ENCODE assay signal across 22 cellular contexts in the genomic region with DNA sequence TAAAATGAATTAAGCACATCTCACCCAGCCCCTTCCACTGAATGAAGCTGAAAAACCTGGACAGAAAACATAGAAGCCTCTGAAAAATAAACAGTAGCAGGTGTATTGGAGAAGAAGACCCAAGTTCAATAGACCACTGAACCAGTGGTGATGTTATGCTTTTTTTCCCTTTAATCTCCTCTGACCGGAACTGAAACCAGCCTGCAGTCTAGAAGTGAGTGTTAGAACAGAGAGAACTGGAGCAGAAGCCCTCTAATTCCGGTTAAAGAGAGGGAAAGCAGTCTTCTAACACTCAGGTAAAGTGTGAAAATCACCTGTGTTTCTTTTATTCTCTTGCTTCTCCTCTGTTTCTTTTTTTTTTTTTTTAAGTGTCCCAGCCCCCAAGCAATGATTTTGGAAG.
"Had no signal": no experiment of that assay in that cellular context is flagged by ENCODE, and none has a peak within 500 bp of the region (broad histone marks: within the 10 kb centered on the region; RNA-seq: fewer than 3 reads in every experiment).

No MANE protein-coding gene starts in this region.

- DNase-seq: activated CD4-positive, alpha-beta T cell treated with anti-CD3 and anti-CD28 coated beads, Interleukin-2, amount 50 U/mL, for 1 hour; activated CD4-positive, CD25-positive, alpha-beta regulatory T cell treated with anti-CD3 and anti-CD28 coated beads, Interleukin-2, amount 50 U/mL, for 72 hours; cerebellar nuclear complex; cortex of kidney; erythroblast; foreskin melanocyte; head of caudate nucleus; immature natural killer cell; kidney glomerular epithelial cell; left ventricle myocardium superior; naive thymus-derived CD4-positive, alpha-beta T cell; stimulated activated CD4-positive, alpha-beta T cell treated with anti-CD3 and anti-CD28 coated beads, Interleukin-12 subunit alpha, Interleukin-12 subunit beta, amount 100 ng/mL, for 4 hours; stimulated activated CD4-positive, alpha-beta T cell treated with anti-CD3 and anti-CD28 coated beads, Interleukin-1b, Interleukin-23, amount 100 ng/mL, for 48 hours; stimulated activated CD8-positive, alpha-beta memory T cell treated with anti-CD3 and anti-CD28 coated beads, Interleukin-4, amount 100 ng/mL, for 48 hours; stimulated activated naive CD4-positive, alpha-beta T cell treated with Interleukin-2 at 50 U/mL for 16 hours; thyroid gland had no signal

- H3K27ac Mint-ChIP-seq: activated naive CD8-positive, alpha-beta T cell; activated T-helper 1 cell treated with anti-CD3 and anti-CD28 coated beads, Interleukin-12 subunit alpha, Interleukin-12 subunit beta, Interleukin-2, Interleukin-4 antibody, amounts not matched to agents 30 ng/mL and 10 ng/mL and 1 ng/mL, durations not matched to agents 14 hours and 24 hours and 36 hours; immature natural killer cell; memory B cell; naive thymus-derived CD4-positive, alpha-beta T cell; neural progenitor cell had no signal

- H3K4me3 ChIP-seq: neural progenitor cell, prostate gland, right atrium auricular region, thyroid gland had no signal

- H3K4me3 Mint-ChIP-seq: activated naive CD8-positive, alpha-beta T cell; activated T-helper 1 cell treated with anti-CD3 and anti-CD28 coated beads, Interleukin-12 subunit alpha, Interleukin-12 subunit beta, Interleukin-2, Interleukin-4 antibody, amounts not matched to agents 30 ng/mL and 10 ng/mL and 1 ng/mL, durations not matched to agents 14 hours and 24 hours and 36 hours; immature natural killer cell; memory B cell; naive thymus-derived CD4-positive, alpha-beta T cell; neural progenitor cell had no signal

- H3K9me3 Mint-ChIP-seq: activated T-helper 1 cell treated with anti-CD3 and anti-CD28 coated beads, Interleukin-12 subunit alpha, Interleukin-12 subunit beta, Interleukin-2, Interleukin-4 antibody, amounts not matched to agents 30 ng/mL and 10 ng/mL and 1 ng/mL, durations not matched to agents 14 hours and 24 hours and 36 hours; immature natural killer cell; memory B cell; neural progenitor cell had no signal

- ATAC-seq: left ventricle myocardium superior; naive thymus-derived CD4-positive, alpha-beta T cell had no signal

- H3K36me3 Mint-ChIP-seq: activated naive CD8-positive, alpha-beta T cell; immature natural killer cell; memory B cell; naive thymus-derived CD4-positive, alpha-beta T cell; neural progenitor cell had no signal

- H3K4me1 Mint-ChIP-seq: immature natural killer cell; memory B cell; naive thymus-derived CD4-positive, alpha-beta T cell; neural progenitor cell had no signal
